Comparison of ENCODE assay signal across 1 cellular context in the genomic region with DNA sequence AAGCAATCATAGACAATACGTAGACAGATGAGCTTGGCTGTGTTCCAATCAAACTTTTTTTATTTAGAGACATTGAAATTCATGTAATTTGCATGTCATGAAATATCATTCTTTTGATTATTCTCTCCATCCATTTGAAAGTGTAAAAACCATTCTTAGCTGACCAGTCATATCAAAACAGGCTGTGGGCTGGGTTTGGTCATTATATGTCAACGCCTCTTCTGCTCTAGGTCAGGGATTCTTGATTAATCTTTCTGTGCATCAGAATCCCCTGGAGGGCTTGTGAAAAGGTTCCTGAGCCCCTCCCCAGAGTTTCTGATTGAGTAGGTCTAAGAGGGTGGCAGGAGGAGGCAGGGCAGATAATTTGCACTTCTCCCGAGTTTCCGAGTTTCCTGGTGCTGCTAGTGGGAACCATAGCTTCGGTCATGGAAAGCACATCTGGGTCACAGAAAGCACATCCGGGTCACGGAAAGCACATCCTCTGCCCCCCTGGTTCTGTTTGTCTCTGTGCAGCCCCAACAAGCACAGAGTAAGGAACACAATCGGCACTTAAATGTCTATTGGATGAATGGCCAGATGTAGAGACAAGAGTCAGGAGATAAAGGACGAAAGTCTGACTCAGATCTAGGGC.
TF ChIP-seq lines count a peak whose summit lies in the region.

No MANE protein-coding gene starts in this region.

TF ChIP-seq in HepG2, 621 proteins besides CTCF, POLR2A, EP300 and RAD21:
- TF ChIP-seq YEATS4 (CRISPR knock-in tag; IDR thresholded peaks at IDR 0.05; ENCODE audit: borderline replicate concordance) (no peak), HDAC6 (IDR thresholded peaks at IDR 0.05; ENCODE audit: low read depth, low read length) (no peak), ZNF816 (CRISPR knock-in tag; IDR thresholded peaks at IDR 0.05; ENCODE audit: borderline replicate concordance) (no peak), ZNF678 (CRISPR knock-in tag; IDR thresholded peaks at IDR 0.05) (no peak), BRD4 (CRISPR knock-in tag; IDR thresholded peaks at IDR 0.05) (no peak), POLR2AphosphoS2 (IDR thresholded peaks at IDR 0.05; ENCODE audit: low read depth, low read length) (no peak), PHF8 (CRISPR knock-in tag; IDR thresholded peaks at IDR 0.05) (no peak), NFE2L1 (CRISPR knock-in tag; IDR thresholded peaks at IDR 0.05; ENCODE audit: borderline replicate concordance) (no peak), GABPA (IDR thresholded peaks at IDR 0.05; ENCODE audit: low read depth, low read length) (peak; percentile 18; the same call in 1 of the 2 replicates), GABPA (CRISPR knock-in tag; IDR thresholded peaks at IDR 0.05; ENCODE audit: low read depth) (no peak), NR2C2 (CRISPR knock-in tag; IDR thresholded peaks at IDR 0.05; ENCODE audit: borderline replicate concordance) (peak; percentile 64; the same call in 1 of the 2 replicates), BCL6 (CRISPR knock-in tag; IDR thresholded peaks at IDR 0.05) (no peak), ZNF510 (CRISPR knock-in tag; IDR thresholded peaks at IDR 0.05; ENCODE audit: low read depth) (no peak), TOE1 (CRISPR knock-in tag; IDR thresholded peaks at IDR 0.05) (no peak), KLF16 (CRISPR knock-in tag; IDR thresholded peaks at IDR 0.05) (no peak)
TF ChIP-seq in HepG2: peak in this region for 2.
